ENCODE assay signal across 8 cellular contexts in genomic region chr11:17598700-17599459, GRCh38. TPM values are rescaled to one million over a fixed set of nuclear protein-coding genes. Genes with fewer than 3 reads are reported as not detected.
DNase-seq lines count a peak whose midpoint lies in the region; ATAC-seq and TF ChIP-seq lines count a peak whose summit lies in the region.

No MANE protein-coding gene starts in this region.

- in situ Hi-C loops in Caki2 (cut with HindIII; ENCODE audit: low pct_unique_long_range_greater_than_20kb, low sequenced_read_pairs): no loop called here

- ATAC-seq in GM19463 (IDR thresholded peaks at IDR 0.05; ENCODE audit: unreplicated experiment): peak; percentile 93
- ATAC-seq in stimulated activated naive CD8-positive, alpha-beta T cell treated with anti-CD3 and anti-CD28 coated beads, Interleukin-15, amount 100 ng/mL, for 72 hours: peak; percentile 75

- peak; percentile 23 for DNase-seq in Caki2 (ENCODE audit: low read depth)
- DNase-seq in HL-60 (ENCODE audit: low read depth in 1 of 2, low spot score in 1 of 2): peak; percentile 18 to 49
- DNase-seq in OCI-LY7 (ENCODE audit: low spot score): peak; percentile 75
- DNase-seq in activated T-cell treated with anti-CD3 and anti-CD28 coated beads, Interleukin-2, amount 50 U/mL, for 48 hours: peak; percentile 77 to 83
- peak; percentile 63 for DNase-seq in fibroblast of the aortic adventitia (ENCODE audit: low read depth)
- DNase-seq in neural progenitor cell (ENCODE audit: low spot score): peak; percentile 90
- DNase-seq in stimulated activated naive CD8-positive, alpha-beta T cell treated with anti-CD3 and anti-CD28 coated beads, Interleukin-15, amount 100 ng/mL, for 72 hours: peak; percentile 63 to 66

- no peaks in the 10 kb centered on the region for H3F3A ChIP-seq in neural progenitor cell (ENCODE audit: low read depth)

- intact Hi-C loops in OCI-LY7 (cut with micrococcal nuclease; ENCODE audit: unreplicated experiment): loop anchor here (1.0 kb wide), 2 partner anchors 131 to 380 kb away; no protein-coding TSS in a partner anchor

- H3K27ac ChIP-seq in HL-60 (replicated peaks): no peak overlapping the region
- no peak overlapping the region for H3K27ac ChIP-seq in OCI-LY7 (ENCODE audit: low read depth, low read length, poor library complexity, severe bottlenecking)
- no peak overlapping the region for H3K27ac ChIP-seq in neural progenitor cell

- no peaks in the 10 kb centered on the region for H3K9me2 ChIP-seq in OCI-LY7 (ENCODE audit: insufficient read depth, low read length)

- H3K4me1 ChIP-seq in OCI-LY7 (ENCODE audit: insufficient read depth, low read length, poor library complexity, severe bottlenecking) (no peaks in the 10 kb centered on the region), neural progenitor cell (peaks cover 11% of the 10 kb centered on the region)

- H2AFZ ChIP-seq in OCI-LY7 (ENCODE audit: low read length) (no peak overlapping the region), neural progenitor cell (replicated peaks) (no peak overlapping the region)

- no peaks in the 10 kb centered on the region for H3K36me3 Mint-ChIP-seq in neural progenitor cell

- BruUV-seq in OCI-LY7 (replicated peaks; lab: Mats Ljungman, UMichigan): no TSS peak

- POLR2A ChIA-PET in OCI-LY7 (lab: Charles Lee): no interaction called here

- H3K4me3 Mint-ChIP-seq in neural progenitor cell: no peak overlapping the region
- H3K4me3 Mint-ChIP-seq in stimulated activated naive CD8-positive, alpha-beta T cell treated with anti-CD3 and anti-CD28 coated beads, Interleukin-15, amount 100 ng/mL, for 72 hours: no peak overlapping the region

- H3K9me3 ChIP-seq in OCI-LY7 (ENCODE audit: low read length) (no peaks in the 10 kb centered on the region), neural progenitor cell (ENCODE audit: low read depth) (no peaks in the 10 kb centered on the region)

- CTCF ChIA-PET in OCI-LY7 (lab: Charles Lee; ENCODE audit: unreplicated experiment): interaction anchor here (0.9 to 1.8 kb wide), 2 partner anchors 14 to 132 kb away, joined by 3 to 7 read pairs; no protein-coding TSS in a partner anchor

- no peak overlapping the region for H3K9ac ChIP-seq in neural progenitor cell

- H4K20me1 ChIP-seq in OCI-LY7 (ENCODE audit: insufficient read depth, low read length) (no peaks in the 10 kb centered on the region), neural progenitor cell (ENCODE audit: low read depth) (peaks cover 8% of the 10 kb centered on the region)

- H3K27ac Mint-ChIP-seq in neural progenitor cell: no peak overlapping the region
- no peak overlapping the region for H3K27ac Mint-ChIP-seq in stimulated activated naive CD8-positive, alpha-beta T cell treated with anti-CD3 and anti-CD28 coated beads, Interleukin-15, amount 100 ng/mL, for 72 hours

- H3K36me3 ChIP-seq in OCI-LY7 (ENCODE audit: insufficient read depth, low read length) (no peaks in the 10 kb centered on the region), neural progenitor cell (no peaks in the 10 kb centered on the region)

- H3K4me3 ChIP-seq in HL-60 (replicated peaks; ENCODE audit: insufficient read depth, low read length): no peak overlapping the region
- no peak overlapping the region for H3K4me3 ChIP-seq in OCI-LY7 (ENCODE audit: low read depth, low read length, poor library complexity, severe bottlenecking)
- no peak overlapping the region for H3K4me3 ChIP-seq in fibroblast of the aortic adventitia (ENCODE audit: low read depth, low read length)
- no peak overlapping the region for H3K4me3 ChIP-seq in neural progenitor cell

- H3K4me1 Mint-ChIP-seq in neural progenitor cell: peaks cover 5% of the 10 kb centered on the region
- H3K4me1 Mint-ChIP-seq in stimulated activated naive CD8-positive, alpha-beta T cell treated with anti-CD3 and anti-CD28 coated beads, Interleukin-15, amount 100 ng/mL, for 72 hours: peaks cover 18% of the 10 kb centered on the region

- H3K4me2 ChIP-seq in OCI-LY7 (ENCODE audit: low read length) (no peak overlapping the region), neural progenitor cell (no peak overlapping the region)

- H3K27me3 Mint-ChIP-seq in neural progenitor cell (ENCODE audit: insufficient read depth, low read depth): peaks cover 19% of the 10 kb centered on the region
- peaks cover 27% of the 10 kb centered on the region for H3K27me3 Mint-ChIP-seq in stimulated activated naive CD8-positive, alpha-beta T cell treated with anti-CD3 and anti-CD28 coated beads, Interleukin-15, amount 100 ng/mL, for 72 hours

- H3K79me2 ChIP-seq in OCI-LY7 (ENCODE audit: insufficient read depth, low read depth, low read length) (no peaks in the 10 kb centered on the region), neural progenitor cell (ENCODE audit: low read depth) (no peaks in the 10 kb centered on the region)

- TF ChIP-seq CTCF in HL-60 (IDR thresholded peaks at IDR 0.05; ENCODE audit: insufficient read depth, low read length): peak; percentile 99
- TF ChIP-seq CTCF in OCI-LY7 (conservative IDR thresholded peaks at IDR 0.05; ENCODE audit: low read length): peak; percentile 91
- TF ChIP-seq CTCF in fibroblast of the aortic adventitia (IDR thresholded peaks at IDR 0.05; ENCODE audit: insufficient read depth, low read length): peak; percentile 98
- peak; percentile 92 for TF ChIP-seq CTCF in neural progenitor cell (IDR thresholded peaks at IDR 0.05)

- H3K27me3 ChIP-seq in HL-60 (ENCODE audit: insufficient read depth, poor library complexity, severe bottlenecking) (peaks cover 2% of the 10 kb centered on the region), neural progenitor cell (peaks cover 22% of the 10 kb centered on the region)

- peaks cover 10% of the 10 kb centered on the region for H3K9me3 Mint-ChIP-seq in neural progenitor cell
- no peaks in the 10 kb centered on the region for H3K9me3 Mint-ChIP-seq in stimulated activated naive CD8-positive, alpha-beta T cell treated with anti-CD3 and anti-CD28 coated beads, Interleukin-15, amount 100 ng/mL, for 72 hours

RNA-seq across cellular contexts. Expression of gene OTOG, which starts 51.8 kb away (rescaled TPM):
- not detected in 2 replicates for total RNA-seq in Caki2 (2014; rRNA removed; shearing (Covaris generic); ENCODE audit: low replicate concordance)
- not detected in 2 replicates for total RNA-seq in OCI-LY7 (2014; rRNA removed; shearing (Covaris generic))
- total RNA-seq in OCI-LY7 (2022): not detected in 2 replicates
- not detected in 2 replicates for total RNA-seq in fibroblast of the aortic adventitia (ENCODE audit: low replicate concordance)
- 0.34 and 42.1 TPM in 2 replicates for total RNA-seq in neural progenitor cell (ENCODE audit: low replicate concordance)

RNA-seq across cellular contexts. Expression of gene USH1C, which starts 54.7 kb away (rescaled TPM):
- total RNA-seq in Caki2 (2014; rRNA removed; shearing (Covaris generic); ENCODE audit: low replicate concordance): 0.32 and 2.1 TPM in 2 replicates
- total RNA-seq in OCI-LY7 (2014; rRNA removed; shearing (Covaris generic)): not detected in 2 replicates
- total RNA-seq in OCI-LY7 (2022): not detected in 2 replicates
- total RNA-seq in fibroblast of the aortic adventitia (ENCODE audit: low replicate concordance): not detected in 2 replicates
- total RNA-seq in neural progenitor cell (ENCODE audit: low replicate concordance): 0.24 and 0.56 TPM in 2 replicates

Comparison
In these comparisons a context has a peak if more than half of its experiments do, and no peak if none do; other contexts are left out.
1. DNase-seq: peak in every context shown above with its lines; median percentile 90 in neural progenitor cell; 80 in activated T-cell treated with anti-CD3 and anti-CD28 coated beads, Interleukin-2, amount 50 U/mL, for 48 hours; 75 in OCI-LY7; 64 in stimulated activated naive CD8-positive, alpha-beta T cell treated with anti-CD3 and anti-CD28 coated beads, Interleukin-15, amount 100 ng/mL, for 72 hours; 63 in fibroblast of the aortic adventitia; 34 in HL-60; 23 in Caki2.